Comparison of ENCODE assay signal across 24 cellular contexts in the genomic region with DNA sequence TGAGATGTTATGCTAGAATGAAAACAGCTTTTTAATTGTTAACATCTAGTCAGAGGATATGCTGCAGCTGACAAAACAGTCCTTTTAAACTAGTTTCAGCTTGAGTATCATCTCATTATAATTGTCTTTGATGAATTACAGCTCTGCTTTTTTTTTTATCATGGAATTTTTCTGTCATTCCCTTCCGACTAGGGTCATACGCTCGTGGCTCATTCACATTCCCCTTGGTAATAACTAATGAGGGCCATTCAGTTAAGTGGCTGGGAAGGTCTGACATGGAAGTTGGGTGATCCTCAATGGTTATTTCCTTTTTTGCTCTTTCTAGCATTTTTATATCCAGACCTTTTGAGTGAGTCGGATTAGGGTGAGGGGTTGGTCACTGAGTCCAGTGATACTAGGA.
"Had no signal": no experiment of that assay in that cellular context is flagged by ENCODE, and none has a peak within 500 bp of the region (broad histone marks: within the 10 kb centered on the region; RNA-seq: fewer than 3 reads in every experiment).

No MANE protein-coding gene starts in this region.

- H3K27ac ChIP-seq: PC-9, Peyer's patch, SJCRH30 had no signal

- H3K4me1 ChIP-seq: Peyer's patch, SJCRH30 had no signal

- H3K4me3 ChIP-seq: MG63, PC-9, Peyer's patch, SJCRH30 had no signal

- H3K27me3 ChIP-seq: MG63, Peyer's patch, SJCRH30 had no signal

- ATAC-seq: HepG2, Right ventricle myocardium inferior, SK-N-SH treated with all-trans-retinoic acid at 6 μM for 48 hours had no signal

- DNase-seq: IMR-90; Karpas-422; KG1; MG63; NCI-H1092; NCI-H1105 treated with DMSO at 0.1 percent for 48 hours; NCI-H1417 treated with DMSO at 0.1 percent for 48 hours; NCI-H146; NCI-H1694 treated with DMSO at 0.1 percent for 48 hours; NCI-H1930; NCI-H2081; NCI-H2107; NCI-H2227 treated with DMSO at 0.1 percent for 48 hours; NCI-H524; NCI-H526 treated with DMSO at 0.1 percent for 48 hours; NCI-H748 treated with DMSO at 0.1 percent for 48 hours; NK-92 treated with Interleukin-12 subunit alpha and Interleukin-12 subunit beta, amount 100 ng/mL, for 24 hours; PC-9; SHP77 treated with DMSO at 0.1 percent for 48 hours; SJCRH30 had no signal

- H3K9me3 ChIP-seq: MG63, Peyer's patch, SJCRH30 had no signal
